16 cellular contexts compared by ENCODE assay signal in genomic region chr5:127938746-127939145, GRCh38.
DNase-seq lines count a peak whose midpoint lies in the region; ATAC-seq and TF ChIP-seq lines count a peak whose summit lies in the region.
"Had no signal": no experiment of that assay in that cellular context is flagged by ENCODE, and none has a peak within 500 bp of the region (broad histone marks: within the 10 kb centered on the region; RNA-seq: fewer than 3 reads in every experiment).

No MANE protein-coding gene starts in this region.

- H3K23ac ChIP-seq in IMR-90 (ENCODE audit: low read depth, low read length), result no peak overlapping the region

- no peak overlapping the region for H3K56ac ChIP-seq in IMR-90 (ENCODE audit: extremely low read depth, insufficient read depth, low read length)

- H3K79me1 ChIP-seq in IMR-90 (ENCODE audit: low read depth in 1 of 2, low read length in 2 of 2), result no peaks in the 10 kb centered on the region

- dilution Hi-C loops in IMR-90 (cut with HindIII; ENCODE audit: low sequenced_read_pairs, unreplicated experiment), result no loop called here

- no peak overlapping the region for H3K27ac ChIP-seq in IMR-90 (ENCODE audit: insufficient read depth, low read length)
- H3K27ac ChIP-seq: BLaER1 treated with 17β-estradiol and CSF1 and Interleukin-3, amounts not matched to agents 10 nM and 100 nM had no signal

- H3K9me1 ChIP-seq in IMR-90 (ENCODE audit: insufficient read depth, low read length), result no peaks in the 10 kb centered on the region

- H3K4me3 ChIP-seq in IMR-90 (ENCODE audit: insufficient read depth, low read depth, low read length), result no peak overlapping the region
- H3K4me3 ChIP-seq: BLaER1 treated with 17β-estradiol and CSF1 and Interleukin-3, amounts not matched to agents 10 nM and 100 nM; K562 had no signal

- in situ Hi-C loops in IMR-90 (cut with MboI; ENCODE audit: low sequenced_read_pairs), result no loop called here

- TF ChIP-seq RAD21 in IMR-90 (IDR thresholded peaks at IDR 0.05; ENCODE audit: low read length), result no peak

- no peak for TF ChIP-seq CTCF in IMR-90 (conservative IDR thresholded peaks at IDR 0.05; ENCODE audit: low read depth, low read length)

- H2BK15ac ChIP-seq in IMR-90 (ENCODE audit: low read depth, low read length), result no peak overlapping the region

- no peak overlapping the region for H3K9ac ChIP-seq in IMR-90 (ENCODE audit: low read depth, low read length)
- H3K9ac ChIP-seq: BLaER1 treated with 17β-estradiol and CSF1 and Interleukin-3, amounts not matched to agents 10 nM and 100 nM had no signal

- no TSS peak for BruUV-seq in IMR-90 (replicated peaks; lab: Mats Ljungman, UMichigan)

- H2AFZ ChIP-seq in IMR-90 (replicated peaks; ENCODE audit: low read length, poor library complexity), result no peak overlapping the region

- POLR2A ChIA-PET in IMR-90 (lab: Charles Lee; ENCODE audit: unreplicated experiment), result no interaction called here

- intact Hi-C loops in IMR-90 (cut with micrococcal nuclease), result no loop called here

- no peak overlapping the region for H4K5ac ChIP-seq in IMR-90 (ENCODE audit: low read depth, low read length)

- no peaks in the 10 kb centered on the region for H3K36me3 ChIP-seq in IMR-90 (ENCODE audit: control insufficient read depth, insufficient read depth, low read length)
- H3K36me3 ChIP-seq: BLaER1 treated with 17β-estradiol and CSF1 and Interleukin-3, amounts not matched to agents 10 nM and 100 nM had no signal

- no peaks in the 10 kb centered on the region for H3K27me3 ChIP-seq in IMR-90 (ENCODE audit: control insufficient read depth, insufficient read depth, low read length)
- H3K27me3 ChIP-seq: BLaER1 treated with 17β-estradiol and CSF1 and Interleukin-3, amounts not matched to agents 10 nM and 100 nM had no signal

- peak; percentile 91 for DNase-seq in DMS 273 (lab: John Stamatoyannopoulos, UW; ENCODE audit: unreplicated experiment)
- DNase-seq in IMR-90, result no peak
- DNase-seq in NCI-H2171 treated with DMSO at 0.1 percent for 48 hours (lab: John Stamatoyannopoulos, UW), result peak; percentile 94
- DNase-seq in cerebellar cortex (ENCODE audit: low spot score), result peak; percentile 93
- DNase-seq in NCI-H1417 treated with DMSO at 0.1 percent for 48 hours (lab: John Stamatoyannopoulos, UW), result no peak
- DNase-seq in DMS153 (lab: John Stamatoyannopoulos, UW), result no peak
- DNase-seq: EL, NCI-H1105 treated with DMSO at 0.1 percent for 48 hours, NCI-H1930, NCI-H2227 treated with DMSO at 0.1 percent for 48 hours, NCI-H510A treated with DMSO at 0.1 percent for 48 hours had no signal

- TF ChIP-seq POLR2A in IMR-90 (IDR thresholded peaks at IDR 0.05; ENCODE audit: low read depth, low read length), result no peak

- H4K91ac ChIP-seq in IMR-90 (ENCODE audit: insufficient read depth, low read depth, low read length), result no peak overlapping the region

- no peak overlapping the region; the same call in 1 of the 2 replicates for H3K4ac ChIP-seq in IMR-90 (ENCODE audit: low read depth, low read length)

- CTCF ChIA-PET in IMR-90 (lab: Yijun Ruan, JAX), result no interaction called here

- H3K4me2 ChIP-seq in IMR-90 (ENCODE audit: low read depth, low read length), result no peak overlapping the region
- H3K4me2 ChIP-seq: BLaER1 treated with 17β-estradiol and CSF1 and Interleukin-3, amounts not matched to agents 10 nM and 100 nM had no signal

- peaks cover 3% of the 10 kb centered on the region; the same call in 1 of the 2 replicates for H3K4me1 ChIP-seq in IMR-90 (ENCODE audit: control insufficient read depth, insufficient read depth, low read length)

- no peak overlapping the region for H2AK9ac ChIP-seq in IMR-90 (replicated peaks; ENCODE audit: low read depth, low read length, poor library complexity)

- no peaks in the 10 kb centered on the region for H4K20me1 ChIP-seq in IMR-90 (ENCODE audit: insufficient read depth, low read length)
- H4K20me1 ChIP-seq: BLaER1 treated with 17β-estradiol and CSF1 and Interleukin-3, amounts not matched to agents 10 nM and 100 nM had no signal

- H3K14ac ChIP-seq in IMR-90 (replicated peaks; ENCODE audit: low read depth, low read length), result no peak overlapping the region

- H3K9me3 ChIP-seq in IMR-90 (ENCODE audit: control insufficient read depth, insufficient read depth, low read length), result no peaks in the 10 kb centered on the region
- H3K9me3 ChIP-seq: BLaER1 treated with 17β-estradiol and CSF1 and Interleukin-3, amounts not matched to agents 10 nM and 100 nM had no signal

- H2BK5ac ChIP-seq in IMR-90 (ENCODE audit: low read depth, low read length, poor library complexity, severe bottlenecking), result no peak overlapping the region

- H4K8ac ChIP-seq in IMR-90 (ENCODE audit: low read depth in 2 of 2, low read length in 2 of 2), result no peak overlapping the region

- H2BK120ac ChIP-seq in IMR-90 (ENCODE audit: low read depth, low read length), result no peak overlapping the region; the same call in 1 of the 2 replicates

- no CpG with 5 or more reads among the region's 2 CpGs for WGBS in IMR-90 (ENCODE audit: extremely low coverage in 2 of 2, insufficient read length in 1 of 2), 2 experiments

- no peak for ATAC-seq in IMR-90 (ENCODE audit: low read depth)
- ATAC-seq in GM19452 (IDR thresholded peaks at IDR 0.05; ENCODE audit: unreplicated experiment), result no peak
- ATAC-seq in GM21367 (IDR thresholded peaks at IDR 0.05; ENCODE audit: unreplicated experiment), result no peak
- ATAC-seq: K562, Right ventricle myocardium inferior had no signal

- H2AK5ac ChIP-seq in IMR-90 (ENCODE audit: low read depth, low read length), result peak overlapping the region; percentile 56

- no peak overlapping the region for H3K18ac ChIP-seq in IMR-90 (ENCODE audit: low read depth, low read length)

- H2BK20ac ChIP-seq in IMR-90 (ENCODE audit: low read depth, low read length), result no peak overlapping the region

TF ChIP-seq in IMR-90, 13 proteins besides CTCF, POLR2A, EP300 and RAD21:
- TF ChIP-seq MXI1 (IDR thresholded peaks at IDR 0.05; ENCODE audit: borderline replicate concordance, low read depth, low read length) (no peak), USF2 (IDR thresholded peaks at IDR 0.05; ENCODE audit: low read depth, low read length) (no peak), NFE2L2 (IDR thresholded peaks at IDR 0.05; ENCODE audit: low read depth, low read length) (no peak), MAZ (IDR thresholded peaks at IDR 0.05; ENCODE audit: borderline replicate concordance, low read depth, low read length) (no peak), SMC3 (IDR thresholded peaks at IDR 0.05; ENCODE audit: low read depth, low read length) (no peak), MAFK (IDR thresholded peaks at IDR 0.05; ENCODE audit: low read depth, low read length) (no peak), RFX5 (IDR thresholded peaks at IDR 0.05; ENCODE audit: low read depth, low read length) (no peak), RCOR1 (IDR thresholded peaks at IDR 0.05; ENCODE audit: insufficient replicate concordance, low read length) (no peak), CHD1 (IDR thresholded peaks at IDR 0.05; ENCODE audit: low read depth, low read length) (no peak), ELK1 (IDR thresholded peaks at IDR 0.05; ENCODE audit: borderline replicate concordance, low read depth, low read length) (no peak), BHLHE40 (IDR thresholded peaks at IDR 0.05; ENCODE audit: low read depth, low read length) (no peak), CEBPB (IDR thresholded peaks at IDR 0.05; ENCODE audit: low read depth, low read length) (no peak), FOS (IDR thresholded peaks at IDR 0.05; ENCODE audit: low read depth, low read length) (no peak)

Comparison
In these comparisons a context has a peak if more than half of its experiments do, and no peak if none do; other contexts are left out.
1. DNase-seq: peak in DMS 273 (single experiment), NCI-H2171 treated with DMSO at 0.1 percent for 48 hours (single experiment) and cerebellar cortex (single experiment); none in IMR-90 (single experiment), NCI-H1417 treated with DMSO at 0.1 percent for 48 hours (single experiment) and DMS153 (single experiment).